Comparison of ENCODE assay signal across 7 cellular contexts in genomic region chr18:50099725-50100414, GRCh38.
A peak's percentile ranks its signal among the peaks of the same experiment; 100 is the strongest.
DNase-seq lines count a peak whose midpoint lies in the region; ATAC-seq and TF ChIP-seq lines count a peak whose summit lies in the region.

No MANE protein-coding gene starts in this region.

- CTCF ChIA-PET in activated CD8-positive, alpha-beta T cell treated with anti-CD3 and anti-CD28 coated beads, Interleukin-2, amount 10 ng/mL, durations not matched to agents 7 days and 5 days (lab: Charles Lee) = no interaction called here

- no peak overlapping the region for H3K4me3 Mint-ChIP-seq in activated CD8-positive, alpha-beta T cell treated with anti-CD3 and anti-CD28 coated beads, Interleukin-2, amount 10 ng/mL, durations not matched to agents 7 days and 5 days

- H3K9me3 ChIP-seq in RWPE2 (ENCODE audit: severe bottlenecking) (no peaks in the 10 kb centered on the region), adrenal gland (replicated peaks in 1 of 3) (no peaks in the 10 kb centered on the region)

- intact Hi-C loops in adrenal gland (cut with DNase I) = no loop called here

- no peaks in the 10 kb centered on the region for H3K9me3 Mint-ChIP-seq in activated CD8-positive, alpha-beta T cell treated with anti-CD3 and anti-CD28 coated beads, Interleukin-2, amount 10 ng/mL, durations not matched to agents 7 days and 5 days (ENCODE audit: insufficient read depth)

- peaks cover 16% of the 10 kb centered on the region for H3K27me3 Mint-ChIP-seq in activated CD8-positive, alpha-beta T cell treated with anti-CD3 and anti-CD28 coated beads, Interleukin-2, amount 10 ng/mL, durations not matched to agents 7 days and 5 days (ENCODE audit: low read depth)

- no peak for DNase-seq in RWPE2 (ENCODE audit: low spot score)
- DNase-seq in skeletal muscle cell (ENCODE audit: low read depth) = peak; percentile 38
- DNase-seq in NCI-H526 (lab: John Stamatoyannopoulos, UW) = no peak
- no peak for DNase-seq in adrenal gland
- no peak for DNase-seq in activated CD8-positive, alpha-beta T cell treated with anti-CD3 and anti-CD28 coated beads, Interleukin-2, amount 10 ng/mL, durations not matched to agents 7 days and 5 days

- no peak overlapping the region for H3K27ac Mint-ChIP-seq in activated CD8-positive, alpha-beta T cell treated with anti-CD3 and anti-CD28 coated beads, Interleukin-2, amount 10 ng/mL, durations not matched to agents 7 days and 5 days

- WGBS in adrenal gland, 4 donors = 66 to 83% (median 74%) methylated on average over 4 of the region's 4 CpGs

- H3K4me1 ChIP-seq in RWPE2 (ENCODE audit: insufficient read depth, poor library complexity, severe bottlenecking) = peaks cover 7% of the 10 kb centered on the region
- no peaks in the 10 kb centered on the region for H3K4me1 ChIP-seq in adrenal gland (replicated peaks in 1 of 2)

- no peak for TF ChIP-seq POLR2A in adrenal gland (IDR thresholded peaks at IDR 0.05)

- H3K27me3 ChIP-seq in RWPE2 (ENCODE audit: insufficient read depth, poor library complexity, severe bottlenecking) (no peaks in the 10 kb centered on the region), adrenal gland (no peaks in the 10 kb centered on the region)

- POLR2A ChIA-PET in activated CD8-positive, alpha-beta T cell treated with anti-CD3 and anti-CD28 coated beads, Interleukin-2, amount 10 ng/mL, durations not matched to agents 7 days and 5 days (lab: Charles Lee) = no interaction called here

- H3K4me3 ChIP-seq in RWPE2 (ENCODE audit: severe bottlenecking) (no peak overlapping the region), skeletal muscle cell (ENCODE audit: low read depth, low read length) (no peak overlapping the region), adrenal gland (no peak overlapping the region)

- no peaks in the 10 kb centered on the region for H3K36me3 Mint-ChIP-seq in activated CD8-positive, alpha-beta T cell treated with anti-CD3 and anti-CD28 coated beads, Interleukin-2, amount 10 ng/mL, durations not matched to agents 7 days and 5 days (ENCODE audit: low read depth)

- H3K27ac ChIP-seq in RWPE2 (ENCODE audit: poor library complexity, severe bottlenecking) (no peak overlapping the region), adrenal gland (no peak overlapping the region)

- TF ChIP-seq CTCF in RWPE2 (IDR thresholded peaks at IDR 0.05; ENCODE audit: poor library complexity, severe bottlenecking) = no peak
- TF ChIP-seq CTCF in adrenal gland (IDR thresholded peaks at IDR 0.05) = no peak

- H3K4me1 Mint-ChIP-seq in activated CD8-positive, alpha-beta T cell treated with anti-CD3 and anti-CD28 coated beads, Interleukin-2, amount 10 ng/mL, durations not matched to agents 7 days and 5 days (ENCODE audit: low read depth) = no peaks in the 10 kb centered on the region

- peak; percentile 81 for ATAC-seq in GM18873 (IDR thresholded peaks at IDR 0.05; ENCODE audit: low FRiP score, unreplicated experiment)
- peak; percentile 60 for ATAC-seq in HG02763 (IDR thresholded peaks at IDR 0.05; ENCODE audit: unreplicated experiment)
- peak; percentile 89 for ATAC-seq in RWPE2 (ENCODE audit: low read depth)
- no peak for ATAC-seq in activated CD8-positive, alpha-beta T cell treated with anti-CD3 and anti-CD28 coated beads, Interleukin-2, amount 10 ng/mL, durations not matched to agents 7 days and 5 days

- H3K36me3 ChIP-seq in RWPE2 (ENCODE audit: low read depth) (no peaks in the 10 kb centered on the region), adrenal gland (replicated peaks in 1 of 2) (no peaks in the 10 kb centered on the region)
